29 cellular contexts compared by ENCODE assay signal in the genomic region with DNA sequence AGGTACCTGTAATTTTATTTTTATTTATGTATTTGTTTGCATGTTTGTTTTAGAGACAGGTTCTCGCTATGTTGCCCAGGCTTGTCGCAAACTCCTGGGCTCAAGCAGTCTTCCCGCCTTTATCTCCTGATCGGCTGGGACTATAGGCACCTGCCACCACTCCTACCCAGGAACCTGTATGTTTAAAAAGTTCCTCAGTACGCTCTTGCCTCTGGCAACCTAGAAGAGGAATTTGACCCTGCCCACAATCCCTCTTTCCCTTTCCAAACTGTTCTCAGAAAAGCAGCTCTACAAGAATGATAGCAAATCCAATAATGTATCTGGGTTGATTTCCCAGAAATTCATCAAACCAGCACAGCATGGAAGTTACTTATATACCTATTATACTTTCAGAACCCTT.
"Had no signal": no experiment of that assay in that cellular context is flagged by ENCODE, and none has a peak within 500 bp of the region (broad histone marks: within the 10 kb centered on the region; RNA-seq: fewer than 3 reads in every experiment).

No MANE protein-coding gene starts in this region.

- H3K27ac Mint-ChIP-seq: naive thymus-derived CD4-positive, alpha-beta T cell; natural killer cell treated with Interleukin-12 subunit alpha and Interleukin-12 subunit beta and Interleukin-15 and Interleukin-18, amount 100 ng/mL, for 72 hours; stimulated activated memory B cell treated with anti-CD40 and anti-IgM and Interleukin-4, amounts not matched to agents 10 μg/mL and 1 μg/mL and 100 μg/mL, for 72 hours; stimulated activated naive CD8-positive, alpha-beta T cell treated with anti-CD3 and anti-CD28 coated beads, Interleukin-15, amount 100 ng/mL, for 72 hours; type B pancreatic cell had no signal

- FAIRE-seq: pancreas had no signal

- H3K4me1 Mint-ChIP-seq: naive thymus-derived CD4-positive, alpha-beta T cell; neural crest cell; stimulated activated memory B cell treated with anti-CD40 and anti-IgM and Interleukin-4, amounts not matched to agents 10 μg/mL and 1 μg/mL and 100 μg/mL, for 72 hours; stimulated activated naive CD8-positive, alpha-beta T cell treated with anti-CD3 and anti-CD28 coated beads, Interleukin-15, amount 100 ng/mL, for 72 hours had no signal

- H3K4me3 ChIP-seq: lower lobe of right lung, mucosa of descending colon, pancreas, prostate gland, sigmoid colon, smooth muscle cell, tibial nerve, uterus had no signal

- H3K4me1 ChIP-seq: lower lobe of right lung, pancreas, prostate gland, sigmoid colon, tibial nerve, uterus had no signal

- H3K36me3 Mint-ChIP-seq: naive thymus-derived CD4-positive, alpha-beta T cell; natural killer cell treated with Interleukin-12 subunit alpha and Interleukin-12 subunit beta and Interleukin-15 and Interleukin-18, amount 100 ng/mL, for 72 hours; stimulated activated memory B cell treated with anti-CD40 and anti-IgM and Interleukin-4, amounts not matched to agents 10 μg/mL and 1 μg/mL and 100 μg/mL, for 72 hours; type B pancreatic cell had no signal

- H3K9me3 Mint-ChIP-seq: naive thymus-derived CD4-positive, alpha-beta T cell; natural killer cell treated with Interleukin-12 subunit alpha and Interleukin-12 subunit beta and Interleukin-15 and Interleukin-18, amount 100 ng/mL, for 72 hours; stimulated activated memory B cell treated with anti-CD40 and anti-IgM and Interleukin-4, amounts not matched to agents 10 μg/mL and 1 μg/mL and 100 μg/mL, for 72 hours; stimulated activated naive CD8-positive, alpha-beta T cell treated with anti-CD3 and anti-CD28 coated beads, Interleukin-15, amount 100 ng/mL, for 72 hours; type B pancreatic cell had no signal

- H3K36me3 ChIP-seq: lower lobe of right lung, pancreas, prostate gland, sigmoid colon, tibial nerve, uterus had no signal

- H3K27ac ChIP-seq: lower lobe of right lung, pancreas, prostate gland, sigmoid colon, tibial nerve, uterus had no signal

- H3K27me3 ChIP-seq: pancreas, sigmoid colon, tibial nerve, uterus had no signal

- H3K4me2 ChIP-seq: smooth muscle cell had no signal

- DNase-seq: islet precursor cell; left ventricle myocardium superior; lower lobe of right lung; mammary epithelial cell; mesenchymal stem cell; midbrain; mucosa of descending colon; naive thymus-derived CD4-positive, alpha-beta T cell; nucleus accumbens; pancreas; posterior cingulate gyrus; retina; right cardiac atrium; sigmoid colon; stimulated activated CD4-positive, alpha-beta T cell treated with anti-CD3 and anti-CD28 coated beads, Interleukin-1b, Interleukin-23, amount 100 ng/mL, for 48 hours; stimulated activated CD4-positive, alpha-beta T cell treated with anti-CD3 and anti-CD28 coated beads, Interleukin-2, amount 100 ng/mL, for 48 hours; stimulated activated CD4-positive, alpha-beta T cell treated with anti-CD3 and anti-CD28 coated beads, Interleukin-4, amount 100 ng/mL, for 4 hours; stimulated activated CD8-positive, alpha-beta memory T cell treated with anti-CD3 and anti-CD28 coated beads, Interleukin-4, amount 100 ng/mL, for 48 hours; stimulated activated naive CD4-positive, alpha-beta T cell treated with Interleukin-2 at 50 U/mL for 16 hours; stimulated activated naive CD8-positive, alpha-beta T cell treated with anti-CD3 and anti-CD28 coated beads, Interleukin-15, amount 100 ng/mL, for 72 hours; substantia nigra; uterus had no signal

- ATAC-seq: left ventricle myocardium superior; lower lobe of right lung; mucosa of descending colon; naive thymus-derived CD4-positive, alpha-beta T cell; natural killer cell treated with Interleukin-12 subunit alpha and Interleukin-12 subunit beta and Interleukin-15 and Interleukin-18, amount 100 ng/mL, for 72 hours; right cardiac atrium; stimulated activated memory B cell treated with anti-CD40 and anti-IgM and Interleukin-4, amounts not matched to agents 10 μg/mL and 1 μg/mL and 100 μg/mL, for 72 hours; stimulated activated naive CD8-positive, alpha-beta T cell treated with anti-CD3 and anti-CD28 coated beads, Interleukin-15, amount 100 ng/mL, for 72 hours had no signal

- H3K4me3 Mint-ChIP-seq: naive thymus-derived CD4-positive, alpha-beta T cell; natural killer cell treated with Interleukin-12 subunit alpha and Interleukin-12 subunit beta and Interleukin-15 and Interleukin-18, amount 100 ng/mL, for 72 hours; neural crest cell; stimulated activated memory B cell treated with anti-CD40 and anti-IgM and Interleukin-4, amounts not matched to agents 10 μg/mL and 1 μg/mL and 100 μg/mL, for 72 hours; stimulated activated naive CD8-positive, alpha-beta T cell treated with anti-CD3 and anti-CD28 coated beads, Interleukin-15, amount 100 ng/mL, for 72 hours; type B pancreatic cell had no signal

- H3K27me3 Mint-ChIP-seq: natural killer cell treated with Interleukin-12 subunit alpha and Interleukin-12 subunit beta and Interleukin-15 and Interleukin-18, amount 100 ng/mL, for 72 hours; stimulated activated memory B cell treated with anti-CD40 and anti-IgM and Interleukin-4, amounts not matched to agents 10 μg/mL and 1 μg/mL and 100 μg/mL, for 72 hours; stimulated activated naive CD8-positive, alpha-beta T cell treated with anti-CD3 and anti-CD28 coated beads, Interleukin-15, amount 100 ng/mL, for 72 hours; type B pancreatic cell had no signal

- H3K9me3 ChIP-seq: lower lobe of right lung, mucosa of descending colon, pancreas, prostate gland, sigmoid colon, tibial nerve, uterus had no signal
